In the genomic region with DNA sequence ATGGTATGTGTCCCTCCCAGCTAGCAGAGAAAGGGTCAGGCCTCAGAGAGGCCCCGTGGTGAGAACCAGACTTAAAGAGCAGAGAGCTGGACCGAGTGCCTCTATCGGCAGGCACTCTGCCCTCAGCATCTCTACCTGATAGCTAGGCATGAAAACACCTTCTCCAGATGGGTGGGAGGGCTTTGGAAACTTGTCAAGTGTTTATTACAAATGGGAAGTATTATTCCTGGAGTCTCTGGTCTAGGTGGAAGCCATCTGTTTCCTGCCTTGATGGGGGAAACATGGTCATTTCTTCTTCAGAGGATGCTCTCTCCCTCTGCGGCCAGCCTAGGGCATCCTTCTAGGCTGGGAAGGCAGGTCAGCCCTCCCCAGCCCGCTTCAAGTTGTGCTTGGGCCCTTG, we compare ENCODE assay signal across 23 cellular contexts. TPM values are rescaled to one million over a fixed set of nuclear protein-coding genes. Genes with fewer than 3 reads are reported as not detected.
DNase-seq lines count a peak whose midpoint lies in the region; ATAC-seq and TF ChIP-seq lines count a peak whose summit lies in the region.
"Had no signal": no experiment of that assay in that cellular context is flagged by ENCODE, and none has a peak within 500 bp of the region (broad histone marks: within the 10 kb centered on the region; RNA-seq: fewer than 3 reads in every experiment).

No MANE protein-coding gene starts in this region.

- TF ChIP-seq RAD21 in neural cell (conservative IDR thresholded peaks at IDR 0.05), result no peak

- H3K4me1 ChIP-seq in BLaER1 treated with 17β-estradiol and CSF1 and Interleukin-3, amounts not matched to agents 10 nM and 100 nM, result peaks cover 68 to 83% (median 76%) of the 10 kb centered on the region in 10 experiments
- peaks cover 9% of the 10 kb centered on the region for H3K4me1 ChIP-seq in endodermal cell (ENCODE audit: control insufficient read depth, insufficient read depth, low read length)

- no peaks in the 10 kb centered on the region for H3K36me3 Mint-ChIP-seq in endodermal cell (ENCODE audit: low read depth)
- H3K36me3 Mint-ChIP-seq: activated naive CD4-positive, alpha-beta T cell treated with anti-CD3 and anti-CD28 coated beads, Interleukin-2, amount 50 U/mL, for 72 hours; CD8-positive, alpha-beta memory T cell; naive thymus-derived CD8-positive, alpha-beta T cell; stimulated activated naive B cell treated with anti-CD40 and anti-IgM and Interleukin-4, amounts not matched to agents 10 μg/mL and 1 μg/mL and 100 μg/mL, for 72 hours had no signal

- no peaks in the 10 kb centered on the region for H3F3A ChIP-seq in neural cell (ENCODE audit: insufficient read depth, low read length, poor library complexity, severe bottlenecking)

- DNase-seq in G401 (ENCODE audit: low spot score) (peak; percentile 92), endodermal cell (no peak)
- DNase-seq: activated CD4-positive, alpha-beta T cell treated with anti-CD3 and anti-CD28 coated beads, Interleukin-2, amount 50 U/mL, for 48 hours; activated CD8-positive, alpha-beta memory T cell treated with anti-CD3 and anti-CD28 coated beads, Interleukin-2, amount 50 U/mL, for 48 hours; CD8-positive, alpha-beta memory T cell; effector memory CD8-positive, alpha-beta T cell; KG1; left ventricle myocardium superior; naive thymus-derived CD8-positive, alpha-beta T cell; NCI-H345; stimulated activated CD4-positive, alpha-beta T cell treated with anti-CD3 and anti-CD28 coated beads, Interleukin-4, amount 100 ng/mL, for 1 hour; stimulated activated naive B cell treated with anti-CD40 and anti-IgM and Interleukin-4, amounts not matched to agents 10 μg/mL and 1 μg/mL and 100 μg/mL, for 72 hours had no signal

- no peak for TF ChIP-seq EP300 in neural cell (conservative IDR thresholded peaks at IDR 0.05; ENCODE audit: poor library complexity, severe bottlenecking)

- in situ Hi-C loops in G401 (cut with HindIII; ENCODE audit: low sequenced_read_pairs), result no loop called here

- no peaks in the 10 kb centered on the region for H3K36me3 ChIP-seq in BLaER1 treated with 17β-estradiol and CSF1 and Interleukin-3, amounts not matched to agents 10 nM and 100 nM
- no peaks in the 10 kb centered on the region for H3K36me3 ChIP-seq in neural cell (ENCODE audit: insufficient read depth, low read length)
- no peaks in the 10 kb centered on the region for H3K36me3 ChIP-seq in endodermal cell (ENCODE audit: control insufficient read depth, insufficient read depth, low read length)
- H3K36me3 ChIP-seq: esophagus muscularis mucosa had no signal

- H3K4me3 ChIP-seq in BLaER1 treated with 17β-estradiol and CSF1 and Interleukin-3, amounts not matched to agents 10 nM and 100 nM, result peak overlapping the region in 1 of 10 experiments; percentile 83; a peak in 2 of 20 replicates
- H3K4me3 ChIP-seq in neural cell (ENCODE audit: low read length), result peak overlapping the region; percentile 96
- no peak overlapping the region for H3K4me3 ChIP-seq in endodermal cell (ENCODE audit: low read length)
- H3K4me3 ChIP-seq: esophagus muscularis mucosa had no signal

- H3K9me2 ChIP-seq in neural cell (ENCODE audit: insufficient read depth, low read length), result no peaks in the 10 kb centered on the region

- 82 to 84% methylated on average over 5 of the region's 5 CpGs for WGBS in endodermal cell (ENCODE audit: insufficient coverage in 1 of 2, insufficient read length in 1 of 2), 2 experiments

- H3K9ac ChIP-seq in BLaER1 treated with 17β-estradiol and CSF1 and Interleukin-3, amounts not matched to agents 10 nM and 100 nM, result peak overlapping the region in 3 of 11 experiments; percentile 26 to 77 (median 27); a peak in 3 of 22 replicates
- H3K9ac ChIP-seq in neural cell (ENCODE audit: low read length) (no peak overlapping the region), endodermal cell (ENCODE audit: extremely low read depth, low read length, poor library complexity, severe bottlenecking) (no peak overlapping the region)

- H3K27me3 ChIP-seq in BLaER1 treated with 17β-estradiol and CSF1 and Interleukin-3, amounts not matched to agents 10 nM and 100 nM, result no peaks in the 10 kb centered on the region
- H3K27me3 ChIP-seq in neural cell (ENCODE audit: insufficient read depth, low read depth, low read length) (no peaks in the 10 kb centered on the region), endodermal cell (ENCODE audit: control insufficient read depth, insufficient read depth, low read length, poor library complexity, severe bottlenecking) (peaks cover 12% of the 10 kb centered on the region)

- TF ChIP-seq CTCF in neural cell (IDR thresholded peaks at IDR 0.05; ENCODE audit: poor library complexity, severe bottlenecking) (no peak), endodermal cell (conservative IDR thresholded peaks at IDR 0.05) (no peak)

- no peaks in the 10 kb centered on the region for H3K79me2 ChIP-seq in neural cell (replicated peaks; ENCODE audit: insufficient read depth, low read length)

- no peak overlapping the region for H2AFZ ChIP-seq in neural cell (ENCODE audit: low read depth, low read length)

- no peak overlapping the region for H3K4me3 Mint-ChIP-seq in endodermal cell
- H3K4me3 Mint-ChIP-seq: activated T-helper 17 cell treated with anti-CD3 and anti-CD28 coated beads, Interleukin-2, amount 50 U/mL, for 72 hours; stimulated activated naive B cell treated with anti-CD40 and anti-IgM and Interleukin-4, amounts not matched to agents 10 μg/mL and 1 μg/mL and 100 μg/mL, for 72 hours had no signal

- no peaks in the 10 kb centered on the region for H3K9me3 ChIP-seq in BLaER1 treated with 17β-estradiol and CSF1 and Interleukin-3, amounts not matched to agents 10 nM and 100 nM (replicated peaks in 1 of 11)
- H3K9me3 ChIP-seq in neural cell (ENCODE audit: low read length) (no peaks in the 10 kb centered on the region), endodermal cell (ENCODE audit: control insufficient read depth, low read length) (no peaks in the 10 kb centered on the region)
- H3K9me3 ChIP-seq: esophagus muscularis mucosa had no signal

- H3K27me3 Mint-ChIP-seq in endodermal cell (ENCODE audit: insufficient read depth), result peaks cover 23% of the 10 kb centered on the region

- peak overlapping the region; percentile 86 to 99 (median 94) for H3K4me2 ChIP-seq in BLaER1 treated with 17β-estradiol and CSF1 and Interleukin-3, amounts not matched to agents 10 nM and 100 nM
- no peak overlapping the region for H3K4me2 ChIP-seq in neural cell (ENCODE audit: low read length)

- H3K27ac Mint-ChIP-seq in endodermal cell, result no peak overlapping the region
- H3K27ac Mint-ChIP-seq: activated naive CD4-positive, alpha-beta T cell treated with anti-CD3 and anti-CD28 coated beads, Interleukin-2, amount 50 U/mL, for 72 hours; activated T-helper 17 cell treated with anti-CD3 and anti-CD28 coated beads, Interleukin-2, amount 50 U/mL, for 72 hours; naive thymus-derived CD8-positive, alpha-beta T cell; stimulated activated naive B cell treated with anti-CD40 and anti-IgM and Interleukin-4, amounts not matched to agents 10 μg/mL and 1 μg/mL and 100 μg/mL, for 72 hours had no signal

- H3K9me3 Mint-ChIP-seq in endodermal cell, result no peaks in the 10 kb centered on the region
- H3K9me3 Mint-ChIP-seq: activated naive CD4-positive, alpha-beta T cell treated with anti-CD3 and anti-CD28 coated beads, Interleukin-2, amount 50 U/mL, for 72 hours; activated T-helper 17 cell treated with anti-CD3 and anti-CD28 coated beads, Interleukin-2, amount 50 U/mL, for 72 hours; CD8-positive, alpha-beta memory T cell; effector memory CD8-positive, alpha-beta T cell; naive thymus-derived CD8-positive, alpha-beta T cell; stimulated activated naive B cell treated with anti-CD40 and anti-IgM and Interleukin-4, amounts not matched to agents 10 μg/mL and 1 μg/mL and 100 μg/mL, for 72 hours had no signal

- ATAC-seq in HG02840 (IDR thresholded peaks at IDR 0.05; ENCODE audit: low FRiP score, unreplicated experiment) (no peak), GM19324 (IDR thresholded peaks at IDR 0.05; ENCODE audit: low FRiP score, unreplicated experiment) (no peak)
- ATAC-seq: activated naive CD4-positive, alpha-beta T cell treated with anti-CD3 and anti-CD28 coated beads, Interleukin-2, amount 50 U/mL, for 72 hours; activated T-helper 17 cell treated with anti-CD3 and anti-CD28 coated beads, Interleukin-2, amount 50 U/mL, for 72 hours; effector memory CD8-positive, alpha-beta T cell; left ventricle myocardium superior; naive thymus-derived CD8-positive, alpha-beta T cell; Panc1; stimulated activated naive B cell treated with anti-CD40 and anti-IgM and Interleukin-4, amounts not matched to agents 10 μg/mL and 1 μg/mL and 100 μg/mL, for 72 hours had no signal

- peaks cover 5% of the 10 kb centered on the region for H3K4me1 Mint-ChIP-seq in endodermal cell
- H3K4me1 Mint-ChIP-seq: activated T-helper 17 cell treated with anti-CD3 and anti-CD28 coated beads, Interleukin-2, amount 50 U/mL, for 72 hours had no signal

- H4K20me1 ChIP-seq in BLaER1 treated with 17β-estradiol and CSF1 and Interleukin-3, amounts not matched to agents 10 nM and 100 nM, result peaks cover 0 to 7% (median 0%) of the 10 kb centered on the region in 11 experiments; a peak in 1 of 22 replicates
- H4K20me1 ChIP-seq in neural cell (ENCODE audit: insufficient read depth), result no peaks in the 10 kb centered on the region

- peak overlapping the region in 5 of 11 experiments; percentile 13 to 65 (median 36); a peak in 8 of 22 replicates for H3K27ac ChIP-seq in BLaER1 treated with 17β-estradiol and CSF1 and Interleukin-3, amounts not matched to agents 10 nM and 100 nM
- H3K27ac ChIP-seq in angular gyrus (ENCODE audit: low read depth, low read length) (peak overlapping the region; percentile 49), neural cell (ENCODE audit: low read length) (no peak overlapping the region), endodermal cell (ENCODE audit: low read depth, low read length) (no peak overlapping the region)
- H3K27ac ChIP-seq: esophagus muscularis mucosa had no signal

TF ChIP-seq in neural cell, 6 proteins besides CTCF, POLR2A, EP300 and RAD21:
- no peak for TF ChIP-seq TAF1 (IDR thresholded peaks at IDR 0.05; ENCODE audit: low read depth)
- TF ChIP-seq POLR2AphosphoS5 (IDR thresholded peaks at IDR 0.05), result no peak

RNA-seq across cellular contexts. Expression of a gene that starts 2.3 kb away (rescaled TPM):
- 0.06 TPM in 1 of 2 replicates, not detected in the other for total RNA-seq in G401 (2014; rRNA removed; shearing (Covaris generic))
- polyA plus RNA-seq in neural cell, result 11.1 and 14.6 TPM in 2 replicates
- 18.8 and 21.2 TPM in 2 replicates for polyA minus RNA-seq in neural cell
- total RNA-seq in endodermal cell, result 1 to 10 TPM; 1.1 to 1.6 TPM
- 3.0 TPM for polyA plus RNA-seq in endodermal cell (2013, experiment 1 of 2)
- 3.4 TPM for polyA plus RNA-seq in endodermal cell (2013, experiment 2 of 2)

RNA-seq across cellular contexts. Expression of a gene that starts 42.3 kb away (rescaled TPM):
- total RNA-seq in G401 (2014; rRNA removed; shearing (Covaris generic)), result 0.25 TPM in 1 of 2 replicates, not detected in the other
- 4.3 and 5.1 TPM in 2 replicates for polyA plus RNA-seq in neural cell
- polyA minus RNA-seq in neural cell, result 4.5 and 6.8 TPM in 2 replicates
- 1 to 10 TPM in 1 of 2 donors, under 1 TPM in 1; 0.38 to 1.7 TPM for total RNA-seq in endodermal cell
- polyA plus RNA-seq in endodermal cell (2013, experiment 1 of 2), result 9.5 TPM
- 8.9 TPM for polyA plus RNA-seq in endodermal cell (2013, experiment 2 of 2)
- total RNA-seq: activated naive CD4-positive, alpha-beta T cell treated with anti-CD3 and anti-CD28 coated beads, Interleukin-2, amount 50 U/mL, for 72 hours; activated T-helper 17 cell treated with anti-CD3 and anti-CD28 coated beads, Interleukin-2, amount 50 U/mL, for 72 hours; CD8-positive, alpha-beta memory T cell; H4; left ventricle myocardium superior; naive thymus-derived CD8-positive, alpha-beta T cell; renal cortical epithelial cell had no signal
- polyA plus RNA-seq: CD8-positive, alpha-beta memory T cell; naive thymus-derived CD8-positive, alpha-beta T cell had no signal
